8 cellular contexts compared by ENCODE assay signal in the genomic region with DNA sequence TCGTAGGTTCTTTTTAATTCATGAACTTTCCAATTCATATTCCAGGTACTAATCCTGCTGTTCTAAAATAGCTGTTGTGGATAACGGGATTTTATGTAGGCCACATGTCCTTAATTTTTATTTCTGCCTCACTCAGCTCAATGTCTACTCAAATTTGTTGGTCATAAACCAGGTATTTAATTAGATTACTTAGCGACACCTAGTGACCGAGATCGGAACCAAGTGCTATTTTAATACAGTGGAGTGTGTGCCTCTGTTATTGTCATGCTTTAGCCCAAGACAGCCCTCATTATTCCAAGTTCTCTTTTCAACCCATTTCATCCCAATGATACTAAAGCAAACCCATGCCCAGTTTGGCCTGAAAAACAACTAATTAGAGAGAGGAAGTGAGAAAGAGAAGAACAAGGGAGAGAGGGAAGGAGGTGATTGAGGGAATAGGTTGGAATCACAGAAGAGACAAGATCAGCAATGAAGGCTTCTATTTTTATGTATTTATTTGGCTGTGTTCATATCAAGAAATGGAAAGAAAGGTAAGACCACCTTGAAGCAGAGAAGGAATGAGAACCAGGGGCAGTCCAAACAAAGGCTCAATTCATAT. TPM values are rescaled to one million over a fixed set of nuclear protein-coding genes. Genes with fewer than 3 reads are reported as not detected.
DNase-seq lines count a peak whose midpoint lies in the region; ATAC-seq, FAIRE-seq and TF ChIP-seq lines count a peak whose summit lies in the region.

No MANE protein-coding gene starts in this region.

- no peak overlapping the region for H3K27ac ChIP-seq in fibroblast of lung (ENCODE audit: insufficient read depth, low read length)
- H3K27ac ChIP-seq in tibial nerve, result no peak overlapping the region

- ATAC-seq in GM18870 (IDR thresholded peaks at IDR 0.05; ENCODE audit: unreplicated experiment), result peak; percentile 79

- peaks cover 6% of the 10 kb centered on the region for H3K4me1 ChIP-seq in fibroblast of lung (ENCODE audit: control insufficient read depth, extremely low read depth, insufficient read depth, low read length)
- peaks cover 0 to 9% (median 0%) of the 10 kb centered on the region in 4 donors for H3K4me1 ChIP-seq in tibial nerve

- no peak overlapping the region for H3K4me3 ChIP-seq in fibroblast of lung (replicated peaks in 1 of 4; ENCODE audit: control extremely low read depth in 1 of 4, insufficient read depth in 1 of 4, low read depth in 3 of 4, low read length in 4 of 4)
- no peak overlapping the region for H3K4me3 ChIP-seq in tibial nerve

- H3K36me3 ChIP-seq in fibroblast of lung (ENCODE audit: control insufficient read depth, insufficient read depth, low read length) (no peaks in the 10 kb centered on the region), tibial nerve (no peaks in the 10 kb centered on the region)

- DNase-seq in AG09319 (ENCODE audit: extremely low read depth, low read depth) (peak; percentile 51), HTR-8/SVneo (ENCODE audit: insufficient read length, low spot score) (peak; percentile 54), NOMO-1 treated with dmso at 0.1 percent for 144 hours (lab: John Stamatoyannopoulos, UW; ENCODE audit: unreplicated experiment) (peak; percentile 37), activated T-cell treated with anti-CD3 and anti-CD28 coated beads for 48 hours (ENCODE audit: low read depth) (peak; percentile 22), fibroblast of lung (ENCODE audit: low read depth in 2 of 2) (peak; percentile 62 to 82), non-pigmented ciliary epithelial cell (ENCODE audit: low read depth) (peak; percentile 35), tibial nerve (ENCODE audit: low spot score in 2 of 2) (peak; percentile 62 to 100)

- TF ChIP-seq CTCF in AG09319 (IDR thresholded peaks at IDR 0.05; ENCODE audit: low read depth, low read length), result peak; percentile 63
- peak; percentile 59 to 71 for TF ChIP-seq CTCF in fibroblast of lung (conservative IDR thresholded peaks at IDR 0.05 in 1 of 2, IDR thresholded peaks at IDR 0.05 in 1 of 2; ENCODE audit: low read depth in 1 of 2, low read length in 2 of 2)
- TF ChIP-seq CTCF in tibial nerve (IDR thresholded peaks at IDR 0.05), result peak; percentile 56 to 82 (median 68)

- H3K9ac ChIP-seq in fibroblast of lung (ENCODE audit: insufficient read depth, low read length), result no peak overlapping the region

- no peak for TF ChIP-seq EP300 in tibial nerve (IDR thresholded peaks at IDR 0.05)

- H3K9me3 ChIP-seq in fibroblast of lung (ENCODE audit: control insufficient read depth, insufficient read depth, low read depth, low read length) (no peaks in the 10 kb centered on the region), tibial nerve (no peaks in the 10 kb centered on the region)

- no peak overlapping the region for H3K4me2 ChIP-seq in fibroblast of lung (ENCODE audit: extremely low read depth, insufficient read depth, low read length)

- H4K20me1 ChIP-seq in fibroblast of lung (ENCODE audit: control insufficient read depth, extremely low read depth, insufficient read depth, low read length), result no peaks in the 10 kb centered on the region

- peak; percentile 46 for FAIRE-seq in HTR-8/SVneo (lab: Jason Lieb, UNC)

- H2AFZ ChIP-seq in fibroblast of lung (ENCODE audit: low read length), result no peak overlapping the region

- H3K79me2 ChIP-seq in fibroblast of lung (ENCODE audit: control insufficient read depth, insufficient read depth, low read length), result no peaks in the 10 kb centered on the region

- H3K27me3 ChIP-seq in fibroblast of lung (ENCODE audit: control insufficient read depth, insufficient read depth, low read length) (no peaks in the 10 kb centered on the region), tibial nerve (no peaks in the 10 kb centered on the region)

- WGBS in tibial nerve, 2 donors, result 11 to 13% methylated on average over 5 of the region's 5 CpGs

- TF ChIP-seq POLR2A in tibial nerve (IDR thresholded peaks at IDR 0.05), result no peak

RNA-seq across cellular contexts. Expression of gene IFNG-AS1, which starts 45.9 kb away (rescaled TPM):
- total RNA-seq in fibroblast of lung (not detected in 2 replicates), tibial nerve (not detected)
- polyA plus RNA-seq in fibroblast of lung, result not detected in 2 replicates
- not detected in 2 replicates for polyA plus RNA-seq in fibroblast of lung (2012)
- not detected in 2 replicates for polyA minus RNA-seq in fibroblast of lung (ENCODE audit: low replicate concordance)

Comparison
In these comparisons a context has a peak if more than half of its experiments do, and no peak if none do; other contexts are left out.
1. DNase-seq: peak in every context shown above with its lines; median percentile 81 in tibial nerve; 72 in fibroblast of lung; 54 in HTR-8/SVneo; 51 in AG09319; 37 in NOMO-1 treated with dmso at 0.1 percent for 144 hours; 35 in non-pigmented ciliary epithelial cell; 22 in activated T-cell treated with anti-CD3 and anti-CD28 coated beads for 48 hours.